8 cellular contexts compared by ENCODE assay signal in genomic region chr5:32942225-32942989, GRCh38.
DNase-seq lines count a peak whose midpoint lies in the region; TF ChIP-seq lines count a peak whose summit lies in the region.

No MANE protein-coding gene starts in this region.

- POLR2A ChIA-PET in HEK293 (lab: Yijun Ruan, JAX): no interaction called here

- TF ChIP-seq CTCF in HEK293 (tag by site-specific recombination; IDR thresholded peaks at IDR 0.05) (no peak), colonic mucosa (IDR thresholded peaks at IDR 0.05) (peak; percentile 46), transverse colon (IDR thresholded peaks at IDR 0.05) (peak in 4 of 5 experiments; percentile 27 to 47 (median 38))

- TF ChIP-seq EP300 in transverse colon (IDR thresholded peaks at IDR 0.05; ENCODE audit: low read depth): no peak

- DNase-seq in NCI-H2171 treated with DMSO at 0.1 percent for 48 hours (lab: John Stamatoyannopoulos, UW) (peak; percentile 5), NCI-H2171 (lab: John Stamatoyannopoulos, UW) (no peak), NAMALWA (ENCODE audit: low spot score) (peak; percentile 75), colonic mucosa (peak; percentile 49), transverse colon (peak; percentile 12), NCI-H510A treated with DMSO at 0.1 percent for 48 hours (lab: John Stamatoyannopoulos, UW) (no peak)
- DNase-seq in stimulated activated CD4-positive, alpha-beta T cell treated with anti-CD3 and anti-CD28 coated beads, Interleukin-4, amount 100 ng/mL, for 24 hours: no peak

- no peak overlapping the region for H3K27ac ChIP-seq in HEK293 (ENCODE audit: extremely low read depth, low read depth, low read length)
- no peak overlapping the region for H3K27ac ChIP-seq in colonic mucosa
- no peak overlapping the region for H3K27ac ChIP-seq in transverse colon

- 67 to 73% methylated on average over 6 of the region's 6 CpGs for WGBS in transverse colon (ENCODE audit: low coverage in 1 of 2), 2 donors

- H3K9me3 ChIP-seq in HEK293 (ENCODE audit: control insufficient read depth, insufficient read depth, low read depth, low read length) (no peaks in the 10 kb centered on the region), colonic mucosa (no peaks in the 10 kb centered on the region), transverse colon (no peaks in the 10 kb centered on the region)

- in situ Hi-C loops in transverse colon (cut with MboI; ENCODE audit: low pct_ligation_motif_present in 1 of 4, low pct_unique_long_range_greater_than_20kb in 1 of 4, low sequenced_read_pairs in 3 of 4): no loop called here

- H3K36me3 ChIP-seq in HEK293 (ENCODE audit: control insufficient read depth in 2 of 2, insufficient read depth in 1 of 2, low read length in 2 of 2) (no peaks in the 10 kb centered on the region), colonic mucosa (no peaks in the 10 kb centered on the region), transverse colon (no peaks in the 10 kb centered on the region)

- H3K4me1 ChIP-seq in HEK293 (ENCODE audit: control insufficient read depth, insufficient read depth, low read length) (no peaks in the 10 kb centered on the region), colonic mucosa (no peaks in the 10 kb centered on the region), transverse colon (no peaks in the 10 kb centered on the region)

- CTCF ChIA-PET in HEK293 (lab: Yijun Ruan, JAX): interaction anchor here (0.6 to 1.0 kb wide), 3 partner anchors 9 to 232 kb away, joined by 3 to 5 read pairs (median 3); no protein-coding TSS in a partner anchor

- intact Hi-C loops in colonic mucosa (cut with DNase I): no loop called here
- intact Hi-C loops in transverse colon (cut with DNase I; ENCODE audit: low total_unique reads): no loop called here

- no peaks in the 10 kb centered on the region for H3K27me3 ChIP-seq in colonic mucosa
- H3K27me3 ChIP-seq in transverse colon: no peaks in the 10 kb centered on the region

- TF ChIP-seq POLR2A in transverse colon (IDR thresholded peaks at IDR 0.05): no peak

- H3K4me3 ChIP-seq in HEK293 (ENCODE audit: low read depth, low read length) (no peak overlapping the region), colonic mucosa (no peak overlapping the region), transverse colon (no peak overlapping the region)

- no peak overlapping the region for H3K9ac ChIP-seq in colonic mucosa (ENCODE audit: low read depth in 2 of 2, low read length in 2 of 2)

TF ChIP-seq in HEK293, 187 proteins besides CTCF, POLR2A, EP300 and RAD21:
- TF ChIP-seq SALL2 (tag by site-specific recombination; IDR thresholded peaks at IDR 0.05; ENCODE audit: borderline replicate concordance) (no peak), GLIS1 (tag by site-specific recombination; IDR thresholded peaks at IDR 0.05) (no peak), ZNF2 (tag by site-specific recombination; IDR thresholded peaks at IDR 0.05) (peak; percentile 47; the same call in 1 of the 2 replicates), ZNF16 (tag by site-specific recombination; IDR thresholded peaks at IDR 0.05; ENCODE audit: low read depth) (no peak), ZNF677 (tag by site-specific recombination; IDR thresholded peaks at IDR 0.05) (no peak), ZNF169 (tag by site-specific recombination; IDR thresholded peaks at IDR 0.05) (no peak), ZNF19 (tag by site-specific recombination; IDR thresholded peaks at IDR 0.05; ENCODE audit: low read depth) (no peak), GFI1B (tag by site-specific recombination; IDR thresholded peaks at IDR 0.05) (no peak), ZNF776 (tag by site-specific recombination; IDR thresholded peaks at IDR 0.05; ENCODE audit: borderline replicate concordance) (no peak), ZNF366 (tag by site-specific recombination; conservative IDR thresholded peaks at IDR 0.05) (0 out of 2 replicates have a peak, but pooled peaks have one; percentile 22), ZNF184 (tag by site-specific recombination; IDR thresholded peaks at IDR 0.05) (no peak), ZNF404 (tag by site-specific recombination; IDR thresholded peaks at IDR 0.05) (no peak)
- TF ChIP-seq, protein P1, sequence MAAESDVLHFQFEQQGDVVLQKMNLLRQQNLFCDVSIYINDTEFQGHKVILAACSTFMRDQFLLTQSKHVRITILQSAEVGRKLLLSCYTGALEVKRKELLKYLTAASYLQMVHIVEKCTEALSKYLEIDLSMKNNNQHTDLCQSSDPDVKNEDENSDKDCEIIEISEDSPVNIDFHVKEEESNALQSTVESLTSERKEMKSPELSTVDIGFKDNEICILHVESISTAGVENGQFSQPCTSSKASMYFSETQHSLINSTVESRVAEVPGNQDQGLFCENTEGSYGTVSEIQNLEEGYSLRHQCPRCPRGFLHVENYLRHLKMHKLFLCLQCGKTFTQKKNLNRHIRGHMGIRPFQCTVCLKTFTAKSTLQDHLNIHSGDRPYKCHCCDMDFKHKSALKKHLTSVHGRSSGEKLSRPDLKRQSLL (tag by site-specific recombination; IDR thresholded peaks at IDR 0.05): no peak
- TF ChIP-seq, protein P2, sequence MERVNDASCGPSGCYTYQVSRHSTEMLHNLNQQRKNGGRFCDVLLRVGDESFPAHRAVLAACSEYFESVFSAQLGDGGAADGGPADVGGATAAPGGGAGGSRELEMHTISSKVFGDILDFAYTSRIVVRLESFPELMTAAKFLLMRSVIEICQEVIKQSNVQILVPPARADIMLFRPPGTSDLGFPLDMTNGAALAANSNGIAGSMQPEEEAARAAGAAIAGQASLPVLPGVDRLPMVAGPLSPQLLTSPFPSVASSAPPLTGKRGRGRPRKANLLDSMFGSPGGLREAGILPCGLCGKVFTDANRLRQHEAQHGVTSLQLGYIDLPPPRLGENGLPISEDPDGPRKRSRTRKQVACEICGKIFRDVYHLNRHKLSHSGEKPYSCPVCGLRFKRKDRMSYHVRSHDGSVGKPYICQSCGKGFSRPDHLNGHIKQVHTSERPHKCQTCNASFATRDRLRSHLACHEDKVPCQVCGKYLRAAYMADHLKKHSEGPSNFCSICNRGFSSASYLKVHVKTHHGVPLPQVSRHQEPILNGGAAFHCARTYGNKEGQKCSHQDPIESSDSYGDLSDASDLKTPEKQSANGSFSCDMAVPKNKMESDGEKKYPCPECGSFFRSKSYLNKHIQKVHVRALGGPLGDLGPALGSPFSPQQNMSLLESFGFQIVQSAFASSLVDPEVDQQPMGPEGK (tag by site-specific recombination; IDR thresholded peaks at IDR 0.05): no peak

Comparison
In these comparisons a context has a peak if more than half of its experiments do, and no peak if none do; other contexts are left out.
1. DNase-seq: peak in NCI-H2171 treated with DMSO at 0.1 percent for 48 hours (single experiment), NAMALWA (single experiment), colonic mucosa (single experiment) and transverse colon (single experiment); none in NCI-H2171 (single experiment), NCI-H510A treated with DMSO at 0.1 percent for 48 hours (single experiment) and stimulated activated CD4-positive, alpha-beta T cell treated with anti-CD3 and anti-CD28 coated beads, Interleukin-4, amount 100 ng/mL, for 24 hours (single experiment).